Comparison of ENCODE assay signal across 1 cellular context in the genomic region with DNA sequence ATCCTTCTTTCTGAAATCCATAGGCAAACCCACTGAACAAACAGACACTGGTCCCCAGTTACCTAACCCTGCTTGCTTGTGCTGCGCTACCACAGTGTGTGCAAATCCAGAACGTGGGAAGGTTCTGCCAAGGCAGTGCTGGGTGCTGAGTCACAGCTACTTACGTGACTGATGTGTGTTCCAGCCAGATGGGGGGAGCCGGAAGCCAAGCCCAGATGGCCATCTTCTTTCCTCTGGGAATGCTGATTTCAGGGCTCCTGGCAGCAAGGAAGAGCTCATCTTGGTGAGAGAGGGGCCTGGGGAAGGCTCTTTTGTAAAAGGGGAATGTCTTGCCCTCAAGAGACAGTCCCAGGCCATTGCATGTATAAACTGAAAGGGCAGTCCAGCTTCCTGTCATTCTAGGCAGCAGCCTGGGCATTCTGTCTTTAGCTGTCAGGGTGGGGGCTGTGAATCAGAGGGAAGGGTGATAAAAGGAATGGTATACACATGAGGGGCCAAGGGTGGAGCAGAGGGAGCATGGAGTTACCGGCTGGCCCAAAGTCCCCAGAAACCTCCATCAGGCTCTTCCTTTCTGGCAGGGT.
TF ChIP-seq lines count a peak whose summit lies in the region.

No MANE protein-coding gene starts in this region.

TF ChIP-seq in GM23338, 12 proteins besides CTCF, POLR2A, EP300 and RAD21 (continued from another document):
- TF ChIP-seq REST (IDR thresholded peaks at IDR 0.05; ENCODE audit: unreplicated experiment) (no peak), ZNF114 (CRISPR knock-in tag; IDR thresholded peaks at IDR 0.05) (no peak), JUNB (IDR thresholded peaks at IDR 0.05; ENCODE audit: unreplicated experiment) (no peak), EZH2 (IDR thresholded peaks at IDR 0.05; ENCODE audit: low read depth, unreplicated experiment) (no peak), STAT1 (IDR thresholded peaks at IDR 0.05; ENCODE audit: unreplicated experiment) (no peak), ETS1 (IDR thresholded peaks at IDR 0.05) (no peak), ZNF331 (CRISPR knock-in tag; IDR thresholded peaks at IDR 0.05; ENCODE audit: low read depth) (no peak), EZH2phosphoT487 (IDR thresholded peaks at IDR 0.05; ENCODE audit: unreplicated experiment) (no peak)
TF ChIP-seq in GM23338: peak in this region for 0.
